Comparison of ENCODE assay signal across 16 cellular contexts in the genomic region with DNA sequence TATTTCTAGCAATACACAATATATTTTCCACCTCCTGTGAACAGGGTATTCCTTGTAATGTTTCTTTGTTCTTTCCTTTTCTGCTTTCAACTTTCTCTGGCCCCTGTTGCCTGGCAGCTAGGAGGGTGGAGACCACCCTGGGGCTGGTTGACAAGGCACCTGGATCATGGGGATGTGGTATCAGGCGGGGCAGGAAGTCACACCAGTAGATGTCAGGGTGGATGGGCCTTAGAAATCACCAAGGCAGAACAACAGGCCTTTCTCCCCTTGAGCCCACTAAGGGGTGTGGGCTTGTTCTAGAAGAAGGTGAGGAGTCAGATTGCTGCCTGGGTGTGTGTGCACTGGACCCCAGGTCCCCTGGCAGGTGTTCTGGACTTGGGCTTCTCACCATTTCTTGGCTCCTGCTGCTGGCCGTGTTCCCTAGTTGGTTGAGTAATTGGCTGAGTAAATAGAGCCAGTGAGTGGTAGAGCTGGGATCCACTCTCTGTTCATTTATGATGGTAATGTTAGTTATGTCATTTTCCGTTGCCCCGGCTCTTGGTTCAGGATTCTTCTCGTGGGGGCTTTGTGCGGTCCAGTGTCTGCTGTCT. TPM values are rescaled to one million over a fixed set of nuclear protein-coding genes. Genes with fewer than 3 reads are reported as not detected.
A peak's percentile ranks its signal among the peaks of the same experiment; 100 is the strongest.
DNase-seq lines count a peak whose midpoint lies in the region; ATAC-seq and TF ChIP-seq lines count a peak whose summit lies in the region.
"Had no signal": no experiment of that assay in that cellular context is flagged by ENCODE, and none has a peak within 500 bp of the region (broad histone marks: within the 10 kb centered on the region; RNA-seq: fewer than 3 reads in every experiment).

No MANE protein-coding gene starts in this region.

- ATAC-seq in body of pancreas (peak; percentile 45), HG03442 (IDR thresholded peaks at IDR 0.05; ENCODE audit: unreplicated experiment) (no peak)
- ATAC-seq: esophagus mucosa, heart right ventricle, left colon had no signal

- intact Hi-C loops in body of pancreas (cut with DNase I) = no loop called here

- TF ChIP-seq POLR2A in body of pancreas (IDR thresholded peaks at IDR 0.05) = no peak

- peaks cover 43% of the 10 kb centered on the region for H3K4me1 Mint-ChIP-seq in activated naive CD4-positive, alpha-beta T cell treated with anti-CD3 and anti-CD28 coated beads, Interleukin-2, amount 50 U/mL, for 24 hours
- peaks cover 18 to 29% (median 19%) of the 10 kb centered on the region in 3 donors for H3K4me1 Mint-ChIP-seq in IgD-negative memory B cell
- H3K4me1 Mint-ChIP-seq in nephron = peaks cover 10% of the 10 kb centered on the region

- no peaks in the 10 kb centered on the region for H3K36me3 ChIP-seq in body of pancreas (replicated peaks in 1 of 2; ENCODE audit: insufficient read depth in 1 of 2, low read depth in 2 of 2)

- H3K4me1 ChIP-seq in body of pancreas = peaks cover 29% of the 10 kb centered on the region

- H3K9me3 ChIP-seq in body of pancreas = no peaks in the 10 kb centered on the region
- H3K9me3 ChIP-seq: heart right ventricle had no signal

- peaks cover 4% of the 10 kb centered on the region for H3K36me3 Mint-ChIP-seq in activated naive CD4-positive, alpha-beta T cell treated with anti-CD3 and anti-CD28 coated beads, Interleukin-2, amount 50 U/mL, for 24 hours
- peaks cover 10% of the 10 kb centered on the region for H3K36me3 Mint-ChIP-seq in IgD-negative memory B cell
- peaks cover 6% of the 10 kb centered on the region for H3K36me3 Mint-ChIP-seq in nephron (ENCODE audit: low read depth)

- TF ChIP-seq CTCF in body of pancreas (IDR thresholded peaks at IDR 0.05) = no peak
- no peak for TF ChIP-seq CTCF in nephron (IDR thresholded peaks at IDR 0.05; ENCODE audit: unreplicated experiment in 3 of 3)

- 67 to 82% methylated on average over 6 of the region's 6 CpGs for WGBS in body of pancreas, 2 donors

- no peak overlapping the region for H3K4me3 ChIP-seq in body of pancreas
- H3K4me3 ChIP-seq: heart right ventricle had no signal

- no peaks in the 10 kb centered on the region for H3K27me3 ChIP-seq in body of pancreas
- H3K27me3 ChIP-seq: heart right ventricle had no signal

- DNase-seq in activated naive CD4-positive, alpha-beta T cell treated with Interleukin-2 at 50 U/mL for 16 hours = no peak
- DNase-seq in body of pancreas (peak; percentile 78 to 90 (median 87)), NCI-H510A (lab: John Stamatoyannopoulos, UW) (no peak), GF-D8 (lab: John Stamatoyannopoulos, UW) (no peak)
- DNase-seq: activated CD4-positive, alpha-beta T cell treated with anti-CD3 and anti-CD28 coated beads, Interleukin-2, amount 50 U/mL, for 4 hours; heart right ventricle; left colon; NCI-H1417 treated with DMSO at 0.1 percent for 48 hours; NCI-H526; stimulated activated CD4-positive, alpha-beta T cell treated with anti-CD3 and anti-CD28 coated beads, Interleukin-1b, Interleukin-23, amount 100 ng/mL, for 48 hours had no signal

- H3K27ac Mint-ChIP-seq in activated naive CD4-positive, alpha-beta T cell treated with anti-CD3 and anti-CD28 coated beads, Interleukin-2, amount 50 U/mL, for 24 hours = peak overlapping the region; percentile 66
- H3K27ac Mint-ChIP-seq in IgD-negative memory B cell = peak overlapping the region in 2 of 3 donors; percentile 25 to 39
- H3K27ac Mint-ChIP-seq in nephron = no peak overlapping the region

- no peaks in the 10 kb centered on the region for H3K27me3 Mint-ChIP-seq in activated naive CD4-positive, alpha-beta T cell treated with anti-CD3 and anti-CD28 coated beads, Interleukin-2, amount 50 U/mL, for 24 hours
- no peaks in the 10 kb centered on the region for H3K27me3 Mint-ChIP-seq in IgD-negative memory B cell
- H3K27me3 Mint-ChIP-seq in nephron (ENCODE audit: low read depth) = peaks cover 4% of the 10 kb centered on the region

- peak overlapping the region; percentile 42 for H3K4me3 Mint-ChIP-seq in activated naive CD4-positive, alpha-beta T cell treated with anti-CD3 and anti-CD28 coated beads, Interleukin-2, amount 50 U/mL, for 24 hours
- H3K4me3 Mint-ChIP-seq in IgD-negative memory B cell = peak overlapping the region; percentile 30 to 90 (median 62)
- H3K4me3 Mint-ChIP-seq in nephron = peak overlapping the region; percentile 46 to 63 (median 48)

- no peaks in the 10 kb centered on the region for H3K9me3 Mint-ChIP-seq in activated naive CD4-positive, alpha-beta T cell treated with anti-CD3 and anti-CD28 coated beads, Interleukin-2, amount 50 U/mL, for 24 hours
- H3K9me3 Mint-ChIP-seq in IgD-negative memory B cell (no peaks in the 10 kb centered on the region), nephron (no peaks in the 10 kb centered on the region)

- peak overlapping the region in 2 of 4 donors; percentile 22 to 34 for H3K27ac ChIP-seq in body of pancreas
- H3K27ac ChIP-seq: heart right ventricle, RWPE1 had no signal

RNA-seq across cellular contexts. Expression of a gene that starts 24.9 kb away (rescaled TPM):
- 8.1 TPM for polyA plus RNA-seq in IgD-negative memory B cell
- 10 to 100 TPM; 12.5 to 17.5 TPM for total RNA-seq in body of pancreas

RNA-seq across cellular contexts. Expression of a gene that starts 47.5 kb away (rescaled TPM):
- 8.7 TPM for polyA plus RNA-seq in IgD-negative memory B cell
- total RNA-seq in body of pancreas = 1 to 10 TPM; 5.7 to 6.6 TPM

Comparison
In these comparisons a context has a peak if more than half of its experiments do, and no peak if none do; other contexts are left out.
1. H3K27ac Mint-ChIP-seq: peak in activated naive CD4-positive, alpha-beta T cell treated with anti-CD3 and anti-CD28 coated beads, Interleukin-2, amount 50 U/mL, for 24 hours (single experiment) and IgD-negative memory B cell (2 of 3); none in nephron (0 of 3).
2. DNase-seq: peak in body of pancreas (4 of 4); none in activated naive CD4-positive, alpha-beta T cell treated with Interleukin-2 at 50 U/mL for 16 hours (single experiment), NCI-H510A (single experiment) and GF-D8 (single experiment).
3. Peak in every context shown above with its lines, with median percentiles within 50 percentile points of each other: H3K4me3 Mint-ChIP-seq.